ENCODE assay signal across 8 cellular contexts in the genomic region with DNA sequence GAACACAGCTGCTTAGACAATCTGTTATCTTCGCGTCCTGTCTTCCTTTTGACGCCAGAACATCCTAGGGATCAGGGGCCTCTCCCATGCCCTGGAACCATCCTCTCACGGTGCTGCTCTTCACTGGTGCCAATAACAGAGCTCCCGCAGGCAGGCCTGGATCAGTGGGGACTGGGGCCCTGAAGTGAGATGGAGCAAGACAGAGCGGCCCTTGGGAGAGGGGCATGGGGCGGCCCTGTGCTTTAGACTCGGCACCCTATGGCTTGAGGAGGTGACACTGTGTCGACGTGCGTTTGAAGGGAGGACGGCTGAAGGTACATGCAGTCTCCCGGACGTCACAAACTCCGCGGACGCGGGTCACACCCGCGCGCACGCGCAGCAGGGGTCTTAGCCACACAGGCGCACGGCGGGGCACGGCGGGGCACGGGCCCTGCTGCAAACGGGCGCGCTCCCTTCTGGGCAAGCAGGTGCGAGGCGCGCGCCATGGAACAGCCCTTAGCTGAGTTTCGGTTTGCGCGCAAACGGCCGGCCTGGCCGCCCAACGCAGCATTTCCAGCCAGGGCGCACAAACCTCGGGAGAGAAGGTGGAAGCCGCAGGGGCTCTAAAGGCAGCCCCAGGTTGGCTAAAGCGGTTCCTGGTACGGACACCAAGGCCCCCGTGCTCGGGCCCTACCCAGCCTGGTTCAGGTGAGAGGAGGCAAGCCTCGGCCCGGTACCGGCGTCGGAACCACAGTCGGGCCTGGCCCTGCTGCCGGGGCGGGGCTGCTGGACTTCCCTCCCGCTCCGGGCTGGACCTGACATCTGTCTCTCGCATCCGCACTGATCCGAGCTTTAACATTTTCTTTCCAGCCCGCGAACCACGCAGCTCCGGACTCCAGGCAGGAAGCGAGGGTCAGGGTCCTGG. TPM values are rescaled to one million over a fixed set of nuclear protein-coding genes. Genes with fewer than 3 reads are reported as not detected.
A peak's percentile ranks its signal among the peaks of the same experiment; 100 is the strongest.
DNase-seq lines count a peak whose midpoint lies in the region; ATAC-seq, FAIRE-seq and TF ChIP-seq lines count a peak whose summit lies in the region.

No MANE protein-coding gene starts in this region.

- no peak overlapping the region for H3K9ac ChIP-seq in duodenal mucosa (ENCODE audit: low read depth in 1 of 2, low read length in 2 of 2)
- peak overlapping the region; percentile 42 for H3K9ac ChIP-seq in neural cell (ENCODE audit: low read length)

- no peaks in the 10 kb centered on the region for H3K79me2 ChIP-seq in neural cell (replicated peaks; ENCODE audit: insufficient read depth, low read length)

- DNase-seq in GM12891 (ENCODE audit: insufficient read length, low spot score): no peak
- peak; percentile 25 for DNase-seq in NCI-H69 (lab: John Stamatoyannopoulos, UW)
- no peak for DNase-seq in NCI-H1694 treated with DMSO at 0.1 percent for 48 hours (lab: John Stamatoyannopoulos, UW)
- no peak for DNase-seq in RKO (ENCODE audit: low spot score)

- H3K4me2 ChIP-seq in neural cell (ENCODE audit: low read length): peak overlapping the region; percentile 80

- H3F3A ChIP-seq in neural cell (ENCODE audit: insufficient read depth, low read length, poor library complexity, severe bottlenecking): no peaks in the 10 kb centered on the region

- TF ChIP-seq EP300 in neural cell (conservative IDR thresholded peaks at IDR 0.05; ENCODE audit: poor library complexity, severe bottlenecking) (no peak), gastroesophageal sphincter (IDR thresholded peaks at IDR 0.05) (no peak)

- no peaks in the 10 kb centered on the region for H3K9me2 ChIP-seq in neural cell (ENCODE audit: insufficient read depth, low read length)

- H3K9me3 ChIP-seq in duodenal mucosa (ENCODE audit: control insufficient read depth in 1 of 2, low read length in 2 of 2): no peaks in the 10 kb centered on the region
- no peaks in the 10 kb centered on the region for H3K9me3 ChIP-seq in neural cell (ENCODE audit: low read length)
- no peaks in the 10 kb centered on the region for H3K9me3 ChIP-seq in gastroesophageal sphincter

- peak overlapping the region; percentile 27 for H2AFZ ChIP-seq in neural cell (ENCODE audit: low read depth, low read length)

- peak overlapping the region; percentile 52 to 55 for H3K4me3 ChIP-seq in duodenal mucosa (ENCODE audit: low read depth in 1 of 2, low read length in 2 of 2)
- H3K4me3 ChIP-seq in neural cell (ENCODE audit: low read length): peak overlapping the region; percentile 80
- peak overlapping the region in 1 of 2 donors; percentile 34 for H3K4me3 ChIP-seq in gastroesophageal sphincter

- H3K27ac ChIP-seq in duodenal mucosa (ENCODE audit: low read depth, low read length): no peak overlapping the region
- H3K27ac ChIP-seq in neural cell (ENCODE audit: low read length): no peak overlapping the region
- no peak overlapping the region for H3K27ac ChIP-seq in gastroesophageal sphincter

- TF ChIP-seq RAD21 in neural cell (conservative IDR thresholded peaks at IDR 0.05): no peak

- ATAC-seq in gastroesophageal sphincter: no peak
- ATAC-seq in HG03469 (IDR thresholded peaks at IDR 0.05; ENCODE audit: unreplicated experiment): no peak

- 0% methylated on average over 2 of the region's 68 CpGs; no CpG with 5 or more reads in 1 of the 2 donors for WGBS in gastroesophageal sphincter (ENCODE audit: low coverage in 1 of 2), 2 donors

- H4K20me1 ChIP-seq in neural cell (ENCODE audit: insufficient read depth): no peaks in the 10 kb centered on the region

- TF ChIP-seq CTCF in neural cell (IDR thresholded peaks at IDR 0.05; ENCODE audit: poor library complexity, severe bottlenecking) (no peak), gastroesophageal sphincter (IDR thresholded peaks at IDR 0.05) (no peak)

- peaks cover 0 to 8% of the 10 kb centered on the region in 2 donors for H3K4me1 ChIP-seq in duodenal mucosa (ENCODE audit: control insufficient read depth in 1 of 2, insufficient read depth in 2 of 2, low read length in 2 of 2)
- peaks cover 0 to 24% (median 8%) of the 10 kb centered on the region in 3 donors for H3K4me1 ChIP-seq in gastroesophageal sphincter

- no peaks in the 10 kb centered on the region for H3K36me3 ChIP-seq in duodenal mucosa (ENCODE audit: control insufficient read depth in 1 of 2, insufficient read depth in 2 of 2, low read length in 2 of 2)
- no peaks in the 10 kb centered on the region for H3K36me3 ChIP-seq in neural cell (ENCODE audit: insufficient read depth, low read length)
- H3K36me3 ChIP-seq in gastroesophageal sphincter: no peaks in the 10 kb centered on the region

- TF ChIP-seq POLR2A in GM12891 (IDR thresholded peaks at IDR 0.05; ENCODE audit: low read depth, low read length): no peak
- no peak for TF ChIP-seq POLR2A in gastroesophageal sphincter (IDR thresholded peaks at IDR 0.05)

- H3K27me3 ChIP-seq in duodenal mucosa (ENCODE audit: control insufficient read depth in 1 of 2, insufficient read depth in 2 of 2, low read length in 2 of 2) (peaks cover 19 to 25% of the 10 kb centered on the region in 2 donors), neural cell (ENCODE audit: insufficient read depth, low read depth, low read length) (peaks cover 64% of the 10 kb centered on the region), gastroesophageal sphincter (peaks cover 69% of the 10 kb centered on the region)

- peak; percentile 5 for FAIRE-seq in GM12891 (lab: Jason Lieb, UNC)

TF ChIP-seq in GM12891, 5 proteins besides CTCF, POLR2A, EP300 and RAD21:
- no peak for TF ChIP-seq POLR2AphosphoS5 (IDR thresholded peaks at IDR 0.05; ENCODE audit: low read depth, low read length)
- no peak for TF ChIP-seq POU2F2 (IDR thresholded peaks at IDR 0.05; ENCODE audit: low read depth, low read length)
- TF ChIP-seq SPI1 (IDR thresholded peaks at IDR 0.05; ENCODE audit: low read depth, low read length): no peak
- no peak for TF ChIP-seq TAF1 (IDR thresholded peaks at IDR 0.05; ENCODE audit: low read depth, low read length)
- TF ChIP-seq PAX5 (IDR thresholded peaks at IDR 0.05; ENCODE audit: insufficient read depth, low read length, severe bottlenecking): no peak

TF ChIP-seq in neural cell, 6 proteins besides CTCF, POLR2A, EP300 and RAD21:
- TF ChIP-seq POLR2AphosphoS5 (IDR thresholded peaks at IDR 0.05) (peak; percentile 27), TAF1 (IDR thresholded peaks at IDR 0.05; ENCODE audit: low read depth) (no peak)

RNA-seq across cellular contexts. Expression of gene RNF17, which starts 16.5 kb away (rescaled TPM):
- polyA plus RNA-seq in GM12891 (2012; ENCODE audit: low read depth, missing spikeins): not detected
- not detected in 2 replicates for polyA plus RNA-seq in neural cell
- not detected in 2 replicates for polyA minus RNA-seq in neural cell
- total RNA-seq in gastroesophageal sphincter: under 1 TPM in 1 of 4 donors, not detected in 3; 0.42 TPM
